ENCODE assay signal across 19 cellular contexts in the genomic region with DNA sequence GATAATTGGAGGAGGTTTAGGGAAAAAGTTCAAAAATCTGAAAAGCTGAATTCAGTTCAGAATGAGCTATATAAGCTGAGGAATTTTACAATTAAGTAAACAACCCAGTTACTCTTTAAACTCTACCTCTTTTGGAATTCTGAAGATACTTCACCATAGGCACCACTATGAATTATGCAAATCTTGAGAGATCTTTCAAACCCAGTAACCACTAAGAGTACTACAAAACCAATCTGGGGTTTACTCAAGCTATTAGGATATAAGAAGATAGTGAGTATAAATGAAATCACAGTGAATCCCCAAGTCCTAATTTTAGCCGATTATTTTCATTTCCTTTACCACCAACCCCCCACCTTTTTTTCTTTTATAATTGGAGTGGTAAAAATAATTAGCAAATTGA. TPM values are rescaled to one million over a fixed set of nuclear protein-coding genes. Genes with fewer than 3 reads are reported as not detected.
"Had no signal": no experiment of that assay in that cellular context is flagged by ENCODE, and none has a peak within 500 bp of the region (broad histone marks: within the 10 kb centered on the region; RNA-seq: fewer than 3 reads in every experiment).

No MANE protein-coding gene starts in this region.

- H3K27ac ChIP-seq: left ventricle myocardium inferior, ovary, thoracic aorta, upper lobe of right lung had no signal

- DNase-seq: dermis blood vessel endothelial cell; effector memory CD8-positive, alpha-beta T cell; foreskin melanocyte; left ventricle myocardium inferior; mucosa of descending colon; ovary; upper lobe of right lung had no signal

- H3K4me3 ChIP-seq: left ventricle myocardium inferior, mucosa of descending colon, ovary, thoracic aorta, upper lobe of right lung had no signal

- ATAC-seq: effector memory CD8-positive, alpha-beta T cell; mucosa of descending colon; naive thymus-derived CD4-positive, alpha-beta T cell; sciatic nerve; SK-N-SH treated with all-trans-retinoic acid at 6 μM for 48 hours; upper lobe of right lung had no signal

- H3K4me1 ChIP-seq: left ventricle myocardium inferior, upper lobe of right lung had no signal

- H3K27ac Mint-ChIP-seq: effector memory CD8-positive, alpha-beta T cell; memory B cell; T-helper 1 cell treated with Interleukin-12 subunit alpha and Interleukin-12 subunit beta and Interleukin-4 antibody, amounts not matched to agents 30 μg/mL and 1 μg/mL, for 36 hours had no signal

- H3K36me3 Mint-ChIP-seq: memory B cell had no signal

- H3K27me3 ChIP-seq: ovary, upper lobe of right lung had no signal

- H3K4me1 Mint-ChIP-seq: memory B cell had no signal

- H3K4me3 Mint-ChIP-seq: effector memory CD8-positive, alpha-beta T cell; memory B cell; T-helper 1 cell treated with Interleukin-12 subunit alpha and Interleukin-12 subunit beta and Interleukin-4 antibody, amounts not matched to agents 30 μg/mL and 1 μg/mL, for 36 hours had no signal

- H3K9me3 Mint-ChIP-seq: effector memory CD8-positive, alpha-beta T cell; T-helper 1 cell treated with Interleukin-12 subunit alpha and Interleukin-12 subunit beta and Interleukin-4 antibody, amounts not matched to agents 30 μg/mL and 1 μg/mL, for 36 hours had no signal

- H3K9me3 ChIP-seq: mucosa of descending colon, ovary, thoracic aorta, upper lobe of right lung had no signal

- H3K36me3 ChIP-seq: left ventricle myocardium inferior, ovary, thoracic aorta, upper lobe of right lung had no signal

- H3K27me3 Mint-ChIP-seq: effector memory CD8-positive, alpha-beta T cell; naive thymus-derived CD4-positive, alpha-beta T cell had no signal

RNA-seq across cellular contexts. Expression of a gene that starts 6.0 kb away (rescaled TPM):
- total RNA-seq: astrocyte, bronchial epithelial cell, cerebellum, fibroblast of lung, kidney epithelial cell, pulmonary artery endothelial cell had no signal
